Comparison of ENCODE assay signal across 16 cellular contexts in genomic region chr1:11481019-11481418, GRCh38. TPM values are rescaled to one million over a fixed set of nuclear protein-coding genes. Genes with fewer than 3 reads are reported as not detected.
DNase-seq lines count a peak whose midpoint lies in the region; ATAC-seq and TF ChIP-seq lines count a peak whose summit lies in the region.
"Had no signal": no experiment of that assay in that cellular context is flagged by ENCODE, and none has a peak within 500 bp of the region (broad histone marks: within the 10 kb centered on the region; RNA-seq: fewer than 3 reads in every experiment).

No MANE protein-coding gene starts in this region.

- intact Hi-C loops in activated CD4-positive, alpha-beta T cell treated with anti-CD3 and anti-CD28 coated beads for 36 hours (cut with DNase I, micrococcal nuclease): no loop called here
- intact Hi-C loops in dorsolateral prefrontal cortex (cut with DNase I): loop anchor here in 1 of 2 donors (10.0 kb wide), 2 partner anchors 154 to 244 kb away; no protein-coding TSS in a partner anchor
- intact Hi-C loops in left ventricle myocardium inferior (cut with micrococcal nuclease): no loop called here

- peak overlapping the region; percentile 22 for H3K4me3 Mint-ChIP-seq in activated CD4-positive, alpha-beta T cell treated with anti-CD3 and anti-CD28 coated beads for 36 hours
- H3K4me3 Mint-ChIP-seq in IgD-negative memory B cell (peak overlapping the region in 3 of 4 donors; percentile 22 to 76 (median 61)), neural progenitor cell (peak overlapping the region; percentile 88)

- no peaks in the 10 kb centered on the region for H3K9me3 Mint-ChIP-seq in activated CD4-positive, alpha-beta T cell treated with anti-CD3 and anti-CD28 coated beads for 36 hours (ENCODE audit: low read depth)
- H3K9me3 Mint-ChIP-seq in IgD-negative memory B cell (no peaks in the 10 kb centered on the region), neural progenitor cell (no peaks in the 10 kb centered on the region)

- no peak overlapping the region for H3K9ac ChIP-seq in neural progenitor cell

- ATAC-seq in activated CD4-positive, alpha-beta T cell treated with anti-CD3 and anti-CD28 coated beads for 36 hours: no peak
- no peak for ATAC-seq in GM21619 (IDR thresholded peaks at IDR 0.05; ENCODE audit: unreplicated experiment)
- ATAC-seq: esophagus mucosa, PC-3 had no signal

- no peaks in the 10 kb centered on the region for H3K36me3 Mint-ChIP-seq in activated CD4-positive, alpha-beta T cell treated with anti-CD3 and anti-CD28 coated beads for 36 hours (ENCODE audit: low read depth)
- H3K36me3 Mint-ChIP-seq in IgD-negative memory B cell (peaks cover 2% of the 10 kb centered on the region), neural progenitor cell (peaks cover 4% of the 10 kb centered on the region)

- peaks cover 5% of the 10 kb centered on the region for H3K4me1 Mint-ChIP-seq in activated CD4-positive, alpha-beta T cell treated with anti-CD3 and anti-CD28 coated beads for 36 hours
- H3K4me1 Mint-ChIP-seq in IgD-negative memory B cell: peaks cover 4 to 13% (median 9%) of the 10 kb centered on the region in 3 donors
- H3K4me1 Mint-ChIP-seq in neural progenitor cell: peaks cover 18% of the 10 kb centered on the region

- H3K9me3 ChIP-seq in neural progenitor cell (ENCODE audit: low read depth) (no peaks in the 10 kb centered on the region), left ventricle myocardium inferior (replicated peaks) (no peaks in the 10 kb centered on the region)
- H3K9me3 ChIP-seq: prostate gland had no signal

- H3K27ac Mint-ChIP-seq in activated CD4-positive, alpha-beta T cell treated with anti-CD3 and anti-CD28 coated beads for 36 hours: no peak overlapping the region
- H3K27ac Mint-ChIP-seq in IgD-negative memory B cell (peak overlapping the region in 1 of 3 donors; percentile 58), neural progenitor cell (no peak overlapping the region)

- peaks cover under 1% of the 10 kb centered on the region for H3F3A ChIP-seq in neural progenitor cell (ENCODE audit: low read depth)

- peak overlapping the region in 37 of 59 donors; percentile 2 to 88 (median 75) for H3K4me3 ChIP-seq in dorsolateral prefrontal cortex
- H3K4me3 ChIP-seq in neural progenitor cell: no peak overlapping the region
- no peak overlapping the region for H3K4me3 ChIP-seq in left ventricle myocardium inferior
- H3K4me3 ChIP-seq: coronary artery, prostate gland had no signal

- H3K36me3 ChIP-seq in neural progenitor cell: no peaks in the 10 kb centered on the region
- H3K36me3 ChIP-seq in left ventricle myocardium inferior: no peaks in the 10 kb centered on the region
- H3K36me3 ChIP-seq: prostate gland had no signal

- H3K27me3 ChIP-seq in dorsolateral prefrontal cortex (peaks cover 0 to 37% (median 0%) of the 10 kb centered on the region in 45 donors), neural progenitor cell (peaks cover 51% of the 10 kb centered on the region), left ventricle myocardium inferior (ENCODE audit: low read depth) (peaks cover 94% of the 10 kb centered on the region)

- H3K27me3 Mint-ChIP-seq in activated CD4-positive, alpha-beta T cell treated with anti-CD3 and anti-CD28 coated beads for 36 hours: peaks cover 38% of the 10 kb centered on the region
- H3K27me3 Mint-ChIP-seq in IgD-negative memory B cell (peaks cover 41% of the 10 kb centered on the region), neural progenitor cell (ENCODE audit: insufficient read depth, low read depth) (peaks cover 24% of the 10 kb centered on the region)

- TF ChIP-seq CTCF in dorsolateral prefrontal cortex (IDR thresholded peaks at IDR 0.05 in 54 of 56, conservative IDR thresholded peaks at IDR 0.05 in 2 of 56; ENCODE audit: low read depth in 1 of 56, partially characterized antibody in 56 of 56) (no peak), neural progenitor cell (IDR thresholded peaks at IDR 0.05) (peak; percentile 43), left ventricle myocardium inferior (IDR thresholded peaks at IDR 0.05; ENCODE audit: borderline replicate concordance) (no peak)

- H3K79me2 ChIP-seq in neural progenitor cell (ENCODE audit: low read depth): no peaks in the 10 kb centered on the region

- DNase-seq in activated CD4-positive, alpha-beta T cell treated with anti-CD3 and anti-CD28 coated beads for 36 hours: no peak
- no peak for DNase-seq in activated CD4-positive, alpha-beta T cell treated with anti-CD3 and anti-CD28 coated beads, Interleukin-2, amount 50 U/mL, for 48 hours
- no peak for DNase-seq in dorsolateral prefrontal cortex
- DNase-seq in neural progenitor cell (ENCODE audit: low spot score): peak; percentile 39
- DNase-seq in SKM-1 treated with dmso at 0.1 percent for 144 hours (lab: John Stamatoyannopoulos, UW; ENCODE audit: unreplicated experiment): no peak
- no peak for DNase-seq in left ventricle myocardium inferior
- DNase-seq: activated CD8-positive, alpha-beta memory T cell treated with anti-CD3 and anti-CD28 coated beads, Interleukin-2, amount 50 U/mL, for 48 hours; amniotic stem cell; kidney; NCI-H1436; PC-3 had no signal

- no peak overlapping the region for H2AFZ ChIP-seq in neural progenitor cell (replicated peaks)

- POLR2A ChIA-PET in activated CD4-positive, alpha-beta T cell treated with anti-CD3 and anti-CD28 coated beads for 36 hours (lab: Charles Lee): no interaction called here

- CTCF ChIA-PET in activated CD4-positive, alpha-beta T cell treated with anti-CD3 and anti-CD28 coated beads for 36 hours (lab: Charles Lee): interaction anchor here (0.7 kb wide), 1 partner anchor 18 kb away, joined by 3 read pairs; no protein-coding TSS in a partner anchor

- H4K20me1 ChIP-seq in neural progenitor cell (ENCODE audit: low read depth): peaks cover 53% of the 10 kb centered on the region

- H3K4me1 ChIP-seq in neural progenitor cell (peaks cover 9% of the 10 kb centered on the region), left ventricle myocardium inferior (peaks cover 33% of the 10 kb centered on the region)
- H3K4me1 ChIP-seq: prostate gland had no signal

- H3K27ac ChIP-seq in dorsolateral prefrontal cortex (peak overlapping the region in 1 of 59 donors; percentile 6), neural progenitor cell (no peak overlapping the region), left ventricle myocardium inferior (replicated peaks) (no peak overlapping the region)
- H3K27ac ChIP-seq: coronary artery, prostate gland had no signal

- no peak overlapping the region for H3K4me2 ChIP-seq in neural progenitor cell

RNA-seq across cellular contexts. Expression of gene DISP3, which starts 2.1 kb away (rescaled TPM):
- total RNA-seq in activated CD4-positive, alpha-beta T cell treated with anti-CD3 and anti-CD28 coated beads for 36 hours: under 1 TPM; 0.55 to 0.58 TPM
- polyA plus RNA-seq in IgD-negative memory B cell: not detected
- total RNA-seq in dorsolateral prefrontal cortex (10 to 100 TPM in 92 of 120 experiments, 1 to 10 TPM in 28; 6.4 to 26.3 (median 12.0) TPM), neural progenitor cell (ENCODE audit: low replicate concordance) (2.0 and 3.4 TPM in 2 replicates), left ventricle myocardium inferior (not detected)
- total RNA-seq: esophagus mucosa had no signal

Comparison
In these comparisons a context has a peak if more than half of its experiments do, and no peak if none do; other contexts are left out.
1. H3K4me3 Mint-ChIP-seq: peak in every context shown above with its lines; median percentile 88 in neural progenitor cell; 61 in IgD-negative memory B cell; 22 in activated CD4-positive, alpha-beta T cell treated with anti-CD3 and anti-CD28 coated beads for 36 hours.
2. H3K4me3 ChIP-seq: peak in dorsolateral prefrontal cortex (37 of 59); none in neural progenitor cell (single experiment) and left ventricle myocardium inferior (single experiment).